In the genomic region with DNA sequence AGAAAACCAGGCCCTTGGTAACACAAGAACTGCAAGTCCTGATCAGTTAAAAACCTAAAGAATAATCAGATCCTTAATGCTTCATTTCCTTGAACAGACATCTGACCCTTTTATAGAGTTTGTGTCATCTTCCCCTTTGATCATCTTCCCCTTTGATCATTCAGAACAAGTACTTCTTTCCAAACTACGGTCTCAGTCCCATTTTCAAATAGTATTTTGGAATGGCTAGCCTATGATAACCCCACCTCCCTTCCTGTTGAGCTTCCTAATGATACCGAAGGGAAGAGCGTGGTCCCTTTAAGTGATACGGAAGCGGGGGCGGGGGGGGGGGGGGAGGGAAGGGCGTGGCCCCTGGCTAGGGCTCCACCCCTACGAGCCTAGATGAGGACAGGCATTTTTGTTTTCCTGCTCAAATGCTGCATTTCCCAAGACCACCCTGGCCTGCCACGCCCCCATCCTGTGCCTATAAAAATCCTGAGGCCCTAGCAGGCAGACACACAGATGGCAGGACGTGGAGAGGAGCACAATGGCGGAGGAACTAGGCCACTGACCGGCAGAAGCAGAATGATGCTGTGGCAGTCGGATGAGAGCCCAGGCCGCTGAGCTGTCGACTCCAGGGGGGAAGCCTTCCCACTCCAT, we compare ENCODE assay signal across 9 cellular contexts. TPM values are rescaled to one million over a fixed set of nuclear protein-coding genes. Genes with fewer than 3 reads are reported as not detected.
DNase-seq lines count a peak whose midpoint lies in the region; ATAC-seq and TF ChIP-seq lines count a peak whose summit lies in the region.
"Had no signal": no experiment of that assay in that cellular context is flagged by ENCODE, and none has a peak within 500 bp of the region (broad histone marks: within the 10 kb centered on the region; RNA-seq: fewer than 3 reads in every experiment).

No MANE protein-coding gene starts in this region.

- peak overlapping the region; percentile 61 for H3K4me3 Mint-ChIP-seq in CD4-positive, alpha-beta T cell
- H3K4me3 Mint-ChIP-seq in HFFc6: peak overlapping the region; percentile 65
- H3K4me3 Mint-ChIP-seq in activated naive CD8-positive, alpha-beta T cell treated with anti-CD3 and anti-CD28 coated beads, Interleukin-2, amount 50 U/mL, for 24 hours: no peak overlapping the region

- peak; percentile 46 for ATAC-seq in CD4-positive, alpha-beta T cell (ENCODE audit: poor library complexity)
- ATAC-seq in activated naive CD8-positive, alpha-beta T cell treated with anti-CD3 and anti-CD28 coated beads, Interleukin-2, amount 50 U/mL, for 24 hours: peak; percentile 42
- ATAC-seq in HG02938 (IDR thresholded peaks at IDR 0.05; ENCODE audit: unreplicated experiment): no peak
- ATAC-seq in GM21717 (IDR thresholded peaks at IDR 0.05; ENCODE audit: unreplicated experiment): no peak

- no peak for DNase-seq in CD4-positive, alpha-beta T cell
- DNase-seq in HFFc6 (peak; percentile 70), left kidney (ENCODE audit: low read depth, low spot score) (peak; percentile 45), NOMO-1 treated with DMSO at 0.1 percent for 48 hours (lab: John Stamatoyannopoulos, UW; ENCODE audit: unreplicated experiment) (no peak), caudate nucleus (lab: John Stamatoyannopoulos, UW) (no peak)
- DNase-seq in activated naive CD8-positive, alpha-beta T cell treated with anti-CD3 and anti-CD28 coated beads, Interleukin-2, amount 50 U/mL, for 24 hours: no peak
- DNase-seq: GF-D8 had no signal

- H3K27me3 Mint-ChIP-seq in CD4-positive, alpha-beta T cell: no peaks in the 10 kb centered on the region
- no peaks in the 10 kb centered on the region; the same call in none of the 2 replicates for H3K27me3 Mint-ChIP-seq in HFFc6 (ENCODE audit: insufficient read depth)
- H3K27me3 Mint-ChIP-seq in activated naive CD8-positive, alpha-beta T cell treated with anti-CD3 and anti-CD28 coated beads, Interleukin-2, amount 50 U/mL, for 24 hours: no peaks in the 10 kb centered on the region

- H3K27ac Mint-ChIP-seq in CD4-positive, alpha-beta T cell: peak overlapping the region; percentile 28
- peak overlapping the region; percentile 97 for H3K27ac Mint-ChIP-seq in HFFc6
- H3K27ac Mint-ChIP-seq in activated naive CD8-positive, alpha-beta T cell treated with anti-CD3 and anti-CD28 coated beads, Interleukin-2, amount 50 U/mL, for 24 hours: peak overlapping the region; percentile 80

- CTCF ChIA-PET in CD4-positive, alpha-beta T cell (lab: Charles Lee): interaction anchor here (0.8 kb wide), 1 partner anchor 17 kb away, joined by 3 read pairs; no protein-coding TSS in a partner anchor

- no peaks in the 10 kb centered on the region for H3K27me3 ChIP-seq in CD4-positive, alpha-beta T cell (ENCODE audit: control insufficient read depth, insufficient read depth, low read length)

- no peaks in the 10 kb centered on the region for H3K9me3 ChIP-seq in CD4-positive, alpha-beta T cell (ENCODE audit: control insufficient read depth, low read length)

- H3K9me3 Mint-ChIP-seq in CD4-positive, alpha-beta T cell: no peaks in the 10 kb centered on the region
- peaks cover 11% of the 10 kb centered on the region; the same call in 1 of the 2 replicates for H3K9me3 Mint-ChIP-seq in HFFc6
- no peaks in the 10 kb centered on the region for H3K9me3 Mint-ChIP-seq in activated naive CD8-positive, alpha-beta T cell treated with anti-CD3 and anti-CD28 coated beads, Interleukin-2, amount 50 U/mL, for 24 hours

- H3K4me1 Mint-ChIP-seq in CD4-positive, alpha-beta T cell (ENCODE audit: low read depth): peaks cover 9% of the 10 kb centered on the region
- peaks cover 70% of the 10 kb centered on the region for H3K4me1 Mint-ChIP-seq in HFFc6 (ENCODE audit: low read depth)
- H3K4me1 Mint-ChIP-seq in activated naive CD8-positive, alpha-beta T cell treated with anti-CD3 and anti-CD28 coated beads, Interleukin-2, amount 50 U/mL, for 24 hours: peaks cover 31% of the 10 kb centered on the region

- TF ChIP-seq CTCF in CD4-positive, alpha-beta T cell (IDR thresholded peaks at IDR 0.05): no peak
- TF ChIP-seq CTCF in HFFc6 (IDR thresholded peaks at IDR 0.05): no peak

- POLR2A ChIA-PET in CD4-positive, alpha-beta T cell (lab: Charles Lee): interaction anchor here (1.6 kb wide), 1 partner anchor 9 kb away, joined by 4 read pairs; no protein-coding TSS in a partner anchor

- no peak overlapping the region for H3K27ac ChIP-seq in CD4-positive, alpha-beta T cell (ENCODE audit: low read depth, low read length)
- no peak overlapping the region for H3K27ac ChIP-seq in caudate nucleus (ENCODE audit: low read depth, low read length)

- intact Hi-C loops in CD4-positive, alpha-beta T cell (cut with DNase I, micrococcal nuclease): loop anchor here in 1 of 2 experiments (1.0 kb wide), 1 partner anchor 32 kb away; no protein-coding TSS in a partner anchor

- no peaks in the 10 kb centered on the region for H3K36me3 Mint-ChIP-seq in CD4-positive, alpha-beta T cell (ENCODE audit: low read depth)
- H3K36me3 Mint-ChIP-seq in HFFc6 (ENCODE audit: low read depth): peaks cover 14% of the 10 kb centered on the region; the same call in 1 of the 2 replicates
- no peaks in the 10 kb centered on the region for H3K36me3 Mint-ChIP-seq in activated naive CD8-positive, alpha-beta T cell treated with anti-CD3 and anti-CD28 coated beads, Interleukin-2, amount 50 U/mL, for 24 hours (ENCODE audit: low read depth)

RNA-seq across cellular contexts. Expression of gene CHRNA1, which starts 24.1 kb away (rescaled TPM):
- under 1 TPM; 0.17 to 0.19 TPM for total RNA-seq in CD4-positive, alpha-beta T cell
- total RNA-seq in HFFc6 (2021; fragmentation: NEBNext Ultra II Directional; extraction: Animal tissue kit (Norgen Biotek cat#: 25700)): under 1 TPM in 1 of 6 experiments, not detected in 5; 0.14 TPM

Comparison
In these comparisons a context has a peak if more than half of its experiments do, and no peak if none do; other contexts are left out.
1. ATAC-seq: peak in CD4-positive, alpha-beta T cell (single experiment) and activated naive CD8-positive, alpha-beta T cell treated with anti-CD3 and anti-CD28 coated beads, Interleukin-2, amount 50 U/mL, for 24 hours (single experiment); none in HG02938 (single experiment) and GM21717 (single experiment).
2. DNase-seq: peak in HFFc6 (single experiment) and left kidney (single experiment); none in CD4-positive, alpha-beta T cell (0 of 10), activated naive CD8-positive, alpha-beta T cell treated with anti-CD3 and anti-CD28 coated beads, Interleukin-2, amount 50 U/mL, for 24 hours (single experiment), NOMO-1 treated with DMSO at 0.1 percent for 48 hours (single experiment) and caudate nucleus (0 of 61).
3. H3K27ac Mint-ChIP-seq: peak in every context shown above with its lines; median percentile 97 in HFFc6; 80 in activated naive CD8-positive, alpha-beta T cell treated with anti-CD3 and anti-CD28 coated beads, Interleukin-2, amount 50 U/mL, for 24 hours; 28 in CD4-positive, alpha-beta T cell.